Comparison of ENCODE assay signal across 18 cellular contexts in the genomic region with DNA sequence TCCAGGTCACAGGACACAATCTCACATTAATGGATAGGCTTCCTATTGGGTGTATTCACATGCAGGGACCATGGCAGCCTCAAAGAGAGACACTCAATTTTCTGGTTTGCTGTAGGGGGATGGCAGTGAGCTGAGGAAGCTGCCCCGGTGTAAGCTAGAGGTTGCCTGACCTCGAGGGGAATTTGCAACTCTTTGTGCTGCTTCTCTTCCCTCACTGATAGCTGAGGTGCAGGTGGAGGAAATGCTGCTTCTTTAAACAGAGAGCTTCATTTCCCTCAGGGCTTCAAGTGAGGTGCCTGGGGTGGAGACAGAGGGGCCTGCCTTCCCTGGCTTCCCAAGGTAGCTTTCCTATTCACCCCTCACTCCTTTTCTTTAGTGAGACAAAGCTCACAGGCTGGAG.
"Had no signal": no experiment of that assay in that cellular context is flagged by ENCODE, and none has a peak within 500 bp of the region (broad histone marks: within the 10 kb centered on the region; RNA-seq: fewer than 3 reads in every experiment).

No MANE protein-coding gene starts in this region.

- H3K9me3 ChIP-seq: uterus had no signal

- H3K27ac Mint-ChIP-seq: activated T-helper 17 cell treated with anti-CD3 and anti-CD28 coated beads, Interleukin-2, amount 50 U/mL, for 72 hours; natural killer cell treated with Interleukin-12 subunit alpha and Interleukin-12 subunit beta and Interleukin-15 and Interleukin-18, amount 100 ng/mL, for 72 hours; progenitor cell of endocrine pancreas had no signal

- H3K4me1 ChIP-seq: tibial nerve, uterus had no signal

- H3K27me3 ChIP-seq: esophagus squamous epithelium, right atrium auricular region, tibial nerve, uterus had no signal

- H3K36me3 ChIP-seq: esophagus squamous epithelium, left ventricle myocardium inferior, right atrium auricular region, tibial nerve, uterus had no signal

- DNase-seq: activated CD4-positive, alpha-beta T cell treated with anti-CD3 and anti-CD28 coated beads for 4 hours; activated CD8-positive, alpha-beta memory T cell treated with anti-CD3 and anti-CD28 coated beads for 24 hours; activated naive CD4-positive, alpha-beta T cell treated with anti-CD3 and anti-CD28 coated beads, Interleukin-2, amount 50 U/mL, for 16 hours; activated T-cell treated with anti-CD3 and anti-CD28 coated beads for 4 hours; esophagus squamous epithelium; hippocampal formation; kidney; left ventricle myocardium inferior; nucleus accumbens; stimulated activated CD4-positive, alpha-beta T cell treated with anti-CD3 and anti-CD28 coated beads, Interleukin-2, amount 100 ng/mL, for 48 hours; stimulated activated naive CD4-positive, alpha-beta T cell treated with Interleukin-2 at 50 U/mL for 16 hours; substantia nigra; uterus had no signal

- H3K27ac ChIP-seq: left ventricle myocardium inferior, right atrium auricular region, tibial nerve, uterus had no signal

- H3K27me3 Mint-ChIP-seq: activated T-helper 17 cell treated with anti-CD3 and anti-CD28 coated beads, Interleukin-2, amount 50 U/mL, for 72 hours had no signal

- H3K4me3 ChIP-seq: esophagus squamous epithelium, left ventricle myocardium inferior, right atrium auricular region, tibial nerve, uterus had no signal

- ATAC-seq: activated T-helper 17 cell treated with anti-CD3 and anti-CD28 coated beads, Interleukin-2, amount 50 U/mL, for 72 hours; natural killer cell treated with Interleukin-12 subunit alpha and Interleukin-12 subunit beta and Interleukin-15 and Interleukin-18, amount 100 ng/mL, for 72 hours had no signal

- H3K36me3 Mint-ChIP-seq: natural killer cell treated with Interleukin-12 subunit alpha and Interleukin-12 subunit beta and Interleukin-15 and Interleukin-18, amount 100 ng/mL, for 72 hours had no signal

- H3K4me3 Mint-ChIP-seq: activated T-helper 17 cell treated with anti-CD3 and anti-CD28 coated beads, Interleukin-2, amount 50 U/mL, for 72 hours; natural killer cell treated with Interleukin-12 subunit alpha and Interleukin-12 subunit beta and Interleukin-15 and Interleukin-18, amount 100 ng/mL, for 72 hours had no signal
